8 cellular contexts compared by ENCODE assay signal in genomic region chr5:68369436-68370125, GRCh38.
DNase-seq lines count a peak whose midpoint lies in the region; ATAC-seq and TF ChIP-seq lines count a peak whose summit lies in the region.

No MANE protein-coding gene starts in this region.

- peak; percentile 4 to 62 (median 34) for DNase-seq in CD8-positive, alpha-beta memory T cell
- no peak for DNase-seq in foreskin keratinocyte
- DNase-seq in HFFc6, result no peak
- DNase-seq in NCI-H82 (lab: John Stamatoyannopoulos, UW), result no peak
- no peak for DNase-seq in RKO (ENCODE audit: low spot score)

- ATAC-seq in GM21423 (IDR thresholded peaks at IDR 0.05; ENCODE audit: unreplicated experiment) (peak; percentile 73), foreskin keratinocyte (no peak)

- peaks cover 28 to 49% (median 33%) of the 10 kb centered on the region in 3 donors for H3K4me1 Mint-ChIP-seq in CD8-positive, alpha-beta memory T cell
- peaks cover 43% of the 10 kb centered on the region for H3K4me1 Mint-ChIP-seq in dendritic cell treated with granulocyte-macrophage colony-stimulating factor and Interleukin-4, amounts not matched to agents 40 ng/mL and 50 ng/mL, for 4 days (ENCODE audit: low read depth)
- H3K4me1 Mint-ChIP-seq in HFFc6 (ENCODE audit: low read depth), result peaks cover 40% of the 10 kb centered on the region

- H3K27ac ChIP-seq in CD8-positive, alpha-beta memory T cell (ENCODE audit: low read depth, low read length), result peak overlapping the region; percentile 3
- peak overlapping the region; percentile 86 for H3K27ac ChIP-seq in KOPT-K1 (ENCODE audit: low read depth, low read length, poor library complexity, severe bottlenecking)
- H3K27ac ChIP-seq in foreskin keratinocyte, result no peak overlapping the region

- H3K4me3 Mint-ChIP-seq in CD8-positive, alpha-beta memory T cell, result peak overlapping the region; percentile 13 to 84 (median 80)
- H3K4me3 Mint-ChIP-seq in dendritic cell treated with granulocyte-macrophage colony-stimulating factor and Interleukin-4, amounts not matched to agents 40 ng/mL and 50 ng/mL, for 4 days, result peak overlapping the region; percentile 39
- no peak overlapping the region for H3K4me3 Mint-ChIP-seq in HFFc6

- POLR2A ChIA-PET in CD8-positive, alpha-beta memory T cell (lab: Charles Lee), result no interaction called here

- no peaks in the 10 kb centered on the region for H3K36me3 ChIP-seq in CD8-positive, alpha-beta memory T cell (ENCODE audit: insufficient read depth, low read length)
- no peaks in the 10 kb centered on the region for H3K36me3 ChIP-seq in KOPT-K1 (ENCODE audit: insufficient read depth, low read length)

- peaks cover 0 to 11% (median 1%) of the 10 kb centered on the region in 3 donors for H3K36me3 Mint-ChIP-seq in CD8-positive, alpha-beta memory T cell
- H3K36me3 Mint-ChIP-seq in dendritic cell treated with granulocyte-macrophage colony-stimulating factor and Interleukin-4, amounts not matched to agents 40 ng/mL and 50 ng/mL, for 4 days (ENCODE audit: low read depth), result no peaks in the 10 kb centered on the region
- no peaks in the 10 kb centered on the region for H3K36me3 Mint-ChIP-seq in HFFc6 (ENCODE audit: low read depth)

- intact Hi-C loops in dendritic cell treated with granulocyte-macrophage colony-stimulating factor and Interleukin-4, amounts not matched to agents 40 ng/mL and 50 ng/mL, for 4 days (cut with micrococcal nuclease), result no loop called here

- CTCF ChIA-PET in CD8-positive, alpha-beta memory T cell (lab: Charles Lee), result no interaction called here

- H3K9me3 ChIP-seq in CD8-positive, alpha-beta memory T cell (ENCODE audit: low read length), result no peaks in the 10 kb centered on the region
- H3K9me3 ChIP-seq in KOPT-K1 (ENCODE audit: insufficient read depth, low read length, poor library complexity, severe bottlenecking), result no peaks in the 10 kb centered on the region

- peak overlapping the region; percentile 27 for H3K4me3 ChIP-seq in CD8-positive, alpha-beta memory T cell (ENCODE audit: low read length)

- peak overlapping the region; percentile 32 to 97 (median 86) for H3K27ac Mint-ChIP-seq in CD8-positive, alpha-beta memory T cell
- H3K27ac Mint-ChIP-seq in dendritic cell treated with granulocyte-macrophage colony-stimulating factor and Interleukin-4, amounts not matched to agents 40 ng/mL and 50 ng/mL, for 4 days, result peak overlapping the region; percentile 51
- no peak overlapping the region for H3K27ac Mint-ChIP-seq in HFFc6

- H3K4me1 ChIP-seq in CD8-positive, alpha-beta memory T cell (ENCODE audit: insufficient read depth, low read length), result peaks cover 22% of the 10 kb centered on the region
- H3K4me1 ChIP-seq in foreskin keratinocyte, result peaks cover 11% of the 10 kb centered on the region

- no peaks in the 10 kb centered on the region for H3K27me3 ChIP-seq in CD8-positive, alpha-beta memory T cell (ENCODE audit: insufficient read depth, low read length, poor library complexity, severe bottlenecking)
- H3K27me3 ChIP-seq in foreskin keratinocyte, result no peaks in the 10 kb centered on the region

- H3K9me3 Mint-ChIP-seq in CD8-positive, alpha-beta memory T cell, result peaks cover 0 to 2% (median 0%) of the 10 kb centered on the region in 5 donors
- H3K9me3 Mint-ChIP-seq in dendritic cell treated with granulocyte-macrophage colony-stimulating factor and Interleukin-4, amounts not matched to agents 40 ng/mL and 50 ng/mL, for 4 days, result no peaks in the 10 kb centered on the region
- H3K9me3 Mint-ChIP-seq in HFFc6, result no peaks in the 10 kb centered on the region; the same call in 1 of the 2 replicates

- no peaks in the 10 kb centered on the region for H3K27me3 Mint-ChIP-seq in CD8-positive, alpha-beta memory T cell
- H3K27me3 Mint-ChIP-seq in dendritic cell treated with granulocyte-macrophage colony-stimulating factor and Interleukin-4, amounts not matched to agents 40 ng/mL and 50 ng/mL, for 4 days, result no peaks in the 10 kb centered on the region
- H3K27me3 Mint-ChIP-seq in HFFc6 (ENCODE audit: insufficient read depth), result peaks cover 4% of the 10 kb centered on the region

- TF ChIP-seq CTCF in foreskin keratinocyte (conservative IDR thresholded peaks at IDR 0.05), result no peak
- no peak for TF ChIP-seq CTCF in HFFc6 (IDR thresholded peaks at IDR 0.05)

Comparison
In these comparisons a context has a peak if more than half of its experiments do, and no peak if none do; other contexts are left out.
1. DNase-seq: peak in CD8-positive, alpha-beta memory T cell (5 of 5); none in foreskin keratinocyte (0 of 2), HFFc6 (single experiment), NCI-H82 (single experiment) and RKO (single experiment).